In the genomic region with DNA sequence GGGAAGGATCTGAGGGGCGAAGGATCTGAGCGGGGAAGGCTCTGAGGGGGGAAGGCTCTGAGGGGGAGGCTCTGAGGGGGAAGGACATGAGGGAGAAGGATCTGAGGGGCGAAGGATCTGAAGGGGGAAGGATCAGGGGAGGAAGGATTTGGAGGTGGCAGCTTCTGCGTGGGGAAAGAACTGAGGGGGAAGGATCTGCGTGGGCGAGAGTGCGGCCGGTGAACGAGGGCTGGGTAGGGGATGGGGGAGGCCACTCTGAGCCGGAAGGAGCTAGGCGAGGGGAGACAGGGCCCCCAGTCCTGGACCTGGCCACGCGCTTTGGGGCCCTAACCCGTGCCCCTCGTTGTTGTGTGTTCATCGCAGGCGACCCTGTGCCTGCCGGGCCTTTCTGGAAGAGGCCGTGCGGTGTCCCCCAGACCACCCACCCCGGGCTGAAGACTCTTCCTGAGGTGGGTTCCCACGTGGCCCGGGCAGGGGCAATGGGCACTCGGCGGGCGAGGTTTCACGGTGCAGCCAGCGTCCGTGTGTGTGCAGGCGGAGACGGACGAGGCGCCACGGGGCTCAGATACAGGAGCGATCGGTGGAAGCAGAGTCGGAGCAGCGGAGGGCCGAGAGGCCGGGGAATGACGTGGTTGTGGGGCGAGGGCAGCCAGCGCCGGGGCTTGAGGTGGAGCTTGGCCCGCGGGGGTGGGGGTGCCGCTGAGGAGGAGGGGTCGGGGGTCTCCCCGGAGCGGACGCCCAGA, we compare ENCODE assay signal across 9 cellular contexts. TPM values are rescaled to one million over a fixed set of nuclear protein-coding genes. Genes with fewer than 3 reads are reported as not detected.
DNase-seq lines count a peak whose midpoint lies in the region; ATAC-seq, FAIRE-seq and TF ChIP-seq lines count a peak whose summit lies in the region.
"Had no signal": no experiment of that assay in that cellular context is flagged by ENCODE, and none has a peak within 500 bp of the region (broad histone marks: within the 10 kb centered on the region; RNA-seq: fewer than 3 reads in every experiment).

No MANE protein-coding gene starts in this region.

- H3K4me1 ChIP-seq in kidney (ENCODE audit: control insufficient read depth in 1 of 2, insufficient read depth in 1 of 2, low read depth in 1 of 2, low read length in 2 of 2) (peaks cover 0 to 4% of the 10 kb centered on the region in 2 donors), thoracic aorta (ENCODE audit: control insufficient read depth in 1 of 2, low read depth in 2 of 2) (peaks cover 17 to 25% of the 10 kb centered on the region in 2 donors)

- intact Hi-C loops in kidney (cut with DNase I) = no loop called here

- in situ Hi-C loops in astrocyte of the spinal cord (cut with HindIII; ENCODE audit: low sequenced_read_pairs) = no loop called here

- DNase-seq in activated CD8-positive, alpha-beta memory T cell treated with anti-CD3 and anti-CD28 coated beads, Interleukin-2, amount 10 ng/mL, durations not matched to agents 7 days and 5 days = no peak
- DNase-seq in activated CD8-positive, alpha-beta memory T cell treated with anti-CD3 and anti-CD28 coated beads, Interleukin-2, amount 50 U/mL, for 4 hours = no peak
- DNase-seq in astrocyte of the spinal cord (ENCODE audit: low read depth, low spot score) (no peak), kidney (peak; percentile 78), thoracic aorta (ENCODE audit: low spot score) (no peak), RWPE1 (ENCODE audit: low spot score) (no peak), NCI-H774 (lab: John Stamatoyannopoulos, UW) (no peak)

- H3K27ac Mint-ChIP-seq in activated CD8-positive, alpha-beta memory T cell treated with anti-CD3 and anti-CD28 coated beads, Interleukin-2, amount 10 ng/mL, durations not matched to agents 7 days and 5 days = no peak overlapping the region

- H3K9me3 Mint-ChIP-seq in activated CD8-positive, alpha-beta memory T cell treated with anti-CD3 and anti-CD28 coated beads, Interleukin-2, amount 10 ng/mL, durations not matched to agents 7 days and 5 days (ENCODE audit: low read depth) = no peaks in the 10 kb centered on the region

- H3K4me3 ChIP-seq in astrocyte of the spinal cord (ENCODE audit: low read depth, low read length) (peak overlapping the region; percentile 28), kidney (ENCODE audit: low read length in 2 of 2) (no peak overlapping the region), thoracic aorta (peak overlapping the region; percentile 69)

- peaks cover 45% of the 10 kb centered on the region for H3K27me3 Mint-ChIP-seq in activated CD8-positive, alpha-beta memory T cell treated with anti-CD3 and anti-CD28 coated beads, Interleukin-2, amount 10 ng/mL, durations not matched to agents 7 days and 5 days

- POLR2A ChIA-PET in RWPE1 (lab: Yijun Ruan, JAX; ENCODE audit: low non-redundant PET) = no interaction called here

- no peak overlapping the region for H3K27ac ChIP-seq in kidney (ENCODE audit: low read depth in 2 of 2, low read length in 2 of 2)
- no peak overlapping the region for H3K27ac ChIP-seq in thoracic aorta
- H3K27ac ChIP-seq in RWPE1 = no peak overlapping the region

- peak; percentile 56 for ATAC-seq in activated CD8-positive, alpha-beta memory T cell treated with anti-CD3 and anti-CD28 coated beads, Interleukin-2, amount 10 ng/mL, durations not matched to agents 7 days and 5 days
- ATAC-seq in thoracic aorta (ENCODE audit: insufficient number of reproducible peaks, low FRiP score, low read depth) (no peak), HG03039 (IDR thresholded peaks at IDR 0.05; ENCODE audit: unreplicated experiment) (no peak)

- CTCF ChIA-PET in activated CD8-positive, alpha-beta memory T cell treated with anti-CD3 and anti-CD28 coated beads, Interleukin-2, amount 10 ng/mL, durations not matched to agents 7 days and 5 days (lab: Charles Lee) = no interaction called here
- CTCF ChIA-PET in RWPE1 (lab: Yijun Ruan, JAX) = no interaction called here

- TF ChIP-seq CTCF in astrocyte of the spinal cord (IDR thresholded peaks at IDR 0.05; ENCODE audit: low read depth, low read length) (no peak), kidney (IDR thresholded peaks at IDR 0.05; ENCODE audit: borderline replicate concordance, extremely low read depth, insufficient read depth) (no peak), thoracic aorta (IDR thresholded peaks at IDR 0.05) (no peak), RWPE1 (conservative IDR thresholded peaks at IDR 0.05; ENCODE audit: low read depth) (no peak)

- FAIRE-seq in kidney (lab: Jason Lieb, UNC) = no peak
- FAIRE-seq: colon had no signal

- H3K36me3 Mint-ChIP-seq in activated CD8-positive, alpha-beta memory T cell treated with anti-CD3 and anti-CD28 coated beads, Interleukin-2, amount 10 ng/mL, durations not matched to agents 7 days and 5 days = no peaks in the 10 kb centered on the region

- H3K9me3 ChIP-seq in kidney (ENCODE audit: control insufficient read depth in 1 of 2, low read length in 2 of 2) (no peaks in the 10 kb centered on the region), thoracic aorta (no peaks in the 10 kb centered on the region)

- H3K4me3 Mint-ChIP-seq in activated CD8-positive, alpha-beta memory T cell treated with anti-CD3 and anti-CD28 coated beads, Interleukin-2, amount 10 ng/mL, durations not matched to agents 7 days and 5 days = no peak overlapping the region

- no peak overlapping the region for H3K9ac ChIP-seq in kidney (ENCODE audit: low read length in 2 of 2)

- H3K27me3 ChIP-seq in thoracic aorta (replicated peaks; ENCODE audit: insufficient read depth) = peaks cover 6% of the 10 kb centered on the region

- H3K4me1 Mint-ChIP-seq in activated CD8-positive, alpha-beta memory T cell treated with anti-CD3 and anti-CD28 coated beads, Interleukin-2, amount 10 ng/mL, durations not matched to agents 7 days and 5 days = peaks cover 7% of the 10 kb centered on the region

- H3K36me3 ChIP-seq in kidney (ENCODE audit: control insufficient read depth in 1 of 2, insufficient read depth in 2 of 2, low read length in 2 of 2) (no peaks in the 10 kb centered on the region), thoracic aorta (no peaks in the 10 kb centered on the region)

RNA-seq across cellular contexts. Expression of a gene that starts 2.0 kb away (rescaled TPM):
- not detected for total RNA-seq in activated CD8-positive, alpha-beta memory T cell treated with anti-CD3 and anti-CD28 coated beads, Interleukin-2, amount 10 ng/mL, durations not matched to agents 7 days and 5 days
- 0.41 TPM for total RNA-seq in kidney
- 0.54 TPM for polyA plus RNA-seq in kidney (ENCODE audit: insufficient read depth, low read depth, low replicate concordance)
- not detected for total RNA-seq in thoracic aorta

RNA-seq across cellular contexts. Expression of a gene that starts 12.5 kb away (rescaled TPM):
- not detected for total RNA-seq in activated CD8-positive, alpha-beta memory T cell treated with anti-CD3 and anti-CD28 coated beads, Interleukin-2, amount 10 ng/mL, durations not matched to agents 7 days and 5 days
- total RNA-seq in kidney (1.9 TPM), thoracic aorta (not detected)
- polyA plus RNA-seq in kidney (ENCODE audit: insufficient read depth, low read depth, low replicate concordance) = 557 TPM

RNA-seq across cellular contexts. Expression of a gene that starts 23.2 kb away (rescaled TPM):
- total RNA-seq in activated CD8-positive, alpha-beta memory T cell treated with anti-CD3 and anti-CD28 coated beads, Interleukin-2, amount 10 ng/mL, durations not matched to agents 7 days and 5 days = 10 to 100 TPM in 1 of 2 experiments, 1 to 10 TPM in 1; 9.1 to 13.1 TPM
- total RNA-seq in kidney = 17.5 TPM
- 118 TPM for polyA plus RNA-seq in kidney (ENCODE audit: insufficient read depth, low read depth, low replicate concordance)
- total RNA-seq in thoracic aorta = 10 to 100 TPM; 13.1 to 26.1 TPM

RNA-seq across cellular contexts. Expression of a gene that starts 26.0 kb away (rescaled TPM):
- total RNA-seq in activated CD8-positive, alpha-beta memory T cell treated with anti-CD3 and anti-CD28 coated beads, Interleukin-2, amount 10 ng/mL, durations not matched to agents 7 days and 5 days = 10 to 100 TPM; 50.7 to 60.1 TPM
- 35.6 TPM for total RNA-seq in kidney
- 50.7 TPM for polyA plus RNA-seq in kidney (ENCODE audit: insufficient read depth, low read depth, low replicate concordance)
- total RNA-seq in thoracic aorta = 10 to 100 TPM; 20.0 to 33.2 TPM

RNA-seq across cellular contexts. Expression of a gene that starts 26.0 kb away (rescaled TPM):
- total RNA-seq in activated CD8-positive, alpha-beta memory T cell treated with anti-CD3 and anti-CD28 coated beads, Interleukin-2, amount 10 ng/mL, durations not matched to agents 7 days and 5 days = 10 to 100 TPM; 60.4 to 64.7 TPM
- 61.4 TPM for total RNA-seq in kidney
- polyA plus RNA-seq in kidney (ENCODE audit: insufficient read depth, low read depth, low replicate concordance) = 93.3 TPM
- 10 to 100 TPM; 51.2 to 65.5 TPM for total RNA-seq in thoracic aorta

Comparison
In these comparisons a context has a peak if more than half of its experiments do, and no peak if none do; other contexts are left out.
1. H3K4me3 ChIP-seq: peak in astrocyte of the spinal cord (single experiment) and thoracic aorta (single experiment); none in kidney (0 of 2).